1 cellular context compared by ENCODE assay signal in genomic region chr20:33119725-33120720, GRCh38.
A peak's percentile ranks its signal among the peaks of the same experiment; 100 is the strongest.
TF ChIP-seq lines count a peak whose summit lies in the region.

No MANE protein-coding gene starts in this region.

TF ChIP-seq in GM12878, 131 proteins besides CTCF, POLR2A, EP300 and RAD21 (continued from another document and continues in another):
- TF ChIP-seq CUX1 (IDR thresholded peaks at IDR 0.05; ENCODE audit: insufficient replicate concordance, low read depth, low read length) (no peak), ZBTB33 (IDR thresholded peaks at IDR 0.05) (no peak), HCFC1 (IDR thresholded peaks at IDR 0.05; ENCODE audit: low read length) (no peak), TCF12 (IDR thresholded peaks at IDR 0.05; ENCODE audit: low read depth, low read length) (no peak), PRDM15 (CRISPR knock-in tag; IDR thresholded peaks at IDR 0.05) (no peak), ASH2L (IDR thresholded peaks at IDR 0.05; ENCODE audit: borderline replicate concordance, low read depth) (no peak), KDM1A (IDR thresholded peaks at IDR 0.05; ENCODE audit: borderline replicate concordance) (no peak), KLF5 (IDR thresholded peaks at IDR 0.05; ENCODE audit: partially characterized antibody) (no peak), JUND (IDR thresholded peaks at IDR 0.05; ENCODE audit: low read depth, low read length) (0 out of 2 replicates have a peak, but pooled peaks have one; percentile 5), SMARCA5 (IDR thresholded peaks at IDR 0.05) (no peak), MEF2A (IDR thresholded peaks at IDR 0.05; ENCODE audit: insufficient read depth, low read depth, low read length) (0 out of 2 replicates have a peak, but pooled peaks have one; percentile 23), NR2C1 (IDR thresholded peaks at IDR 0.05) (no peak), RFX5 (IDR thresholded peaks at IDR 0.05; ENCODE audit: low read depth, low read length) (no peak), TBL1XR1 (IDR thresholded peaks at IDR 0.05; ENCODE audit: low read depth, low read length) (no peak), SUPT20H (IDR thresholded peaks at IDR 0.05; ENCODE audit: borderline replicate concordance, control insufficient read depth, low read depth, low read length) (no peak), RELA (IDR thresholded peaks at IDR 0.05; ENCODE audit: borderline replicate concordance, partially characterized antibody) (no peak), FOXK2 (IDR thresholded peaks at IDR 0.05) (no peak), PAX5 (IDR thresholded peaks at IDR 0.05; ENCODE audit: borderline replicate concordance, low read depth, low read length) (0 out of 2 replicates have a peak, but pooled peaks have one; percentile 27), SREBF2 (IDR thresholded peaks at IDR 0.05; ENCODE audit: low read length) (no peak), BRCA1 (IDR thresholded peaks at IDR 0.05; ENCODE audit: low read depth, low read length) (no peak), BCLAF1 (IDR thresholded peaks at IDR 0.05) (no peak), GATAD2B (conservative IDR thresholded peaks at IDR 0.05; ENCODE audit: low read depth) (no peak), CBX3 (IDR thresholded peaks at IDR 0.05; ENCODE audit: borderline replicate concordance, low read depth) (no peak), ZNF207 (IDR thresholded peaks at IDR 0.05; ENCODE audit: borderline replicate concordance) (no peak), ELK1 (IDR thresholded peaks at IDR 0.05; ENCODE audit: low read depth, low read length) (no peak), NFXL1 (IDR thresholded peaks at IDR 0.05; ENCODE audit: borderline replicate concordance) (no peak), NFYA (IDR thresholded peaks at IDR 0.05; ENCODE audit: borderline replicate concordance, low read depth, low read length) (no peak), TAF1 (IDR thresholded peaks at IDR 0.05; ENCODE audit: borderline replicate concordance, low read depth, low read length) (no peak), RUNX3 (IDR thresholded peaks at IDR 0.05; ENCODE audit: low read length) (peak; percentile 94), STAT3 (IDR thresholded peaks at IDR 0.05; ENCODE audit: low read depth, low read length) (0 out of 2 replicates have a peak, but pooled peaks have one; percentile 25), ZBTB40 (IDR thresholded peaks at IDR 0.05; ENCODE audit: borderline replicate concordance) (no peak), ZNF687 (IDR thresholded peaks at IDR 0.05) (no peak)
